In the genomic region with DNA sequence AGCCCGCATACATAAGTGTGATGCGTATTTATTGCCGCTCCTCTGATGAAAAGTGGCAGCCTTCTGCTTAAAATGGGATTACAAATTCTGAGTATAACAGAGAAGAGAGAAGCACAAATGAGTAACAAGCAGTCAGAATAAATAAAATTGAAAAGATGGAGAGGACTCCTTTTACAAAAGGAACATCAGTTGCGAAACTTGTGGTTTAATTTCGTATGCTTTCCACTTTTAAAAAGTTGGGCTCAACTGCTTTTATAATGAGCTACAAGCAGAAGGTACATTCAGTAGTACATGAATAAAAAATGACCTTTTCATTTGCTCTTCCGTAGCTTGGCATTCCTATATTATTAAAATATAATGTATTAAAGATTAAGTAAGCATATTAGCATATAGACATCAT, we compare ENCODE assay signal across 24 cellular contexts.
A peak's percentile ranks its signal among the peaks of the same experiment; 100 is the strongest.
DNase-seq lines count a peak whose midpoint lies in the region; ATAC-seq and TF ChIP-seq lines count a peak whose summit lies in the region.
"Had no signal": no experiment of that assay in that cellular context is flagged by ENCODE, and none has a peak within 500 bp of the region (broad histone marks: within the 10 kb centered on the region; RNA-seq: fewer than 3 reads in every experiment).

No MANE protein-coding gene starts in this region.

- H4K20me1 ChIP-seq in GM23248 (ENCODE audit: insufficient read depth): no peaks in the 10 kb centered on the region

- no peak for ATAC-seq in HG03095 (IDR thresholded peaks at IDR 0.05; ENCODE audit: unreplicated experiment)
- ATAC-seq: GM23338; natural killer cell treated with Interleukin-12 subunit alpha and Interleukin-12 subunit beta and Interleukin-15 and Interleukin-18, amount 100 ng/mL, for 72 hours; right cardiac atrium; stimulated activated naive CD8-positive, alpha-beta T cell treated with anti-CD3 and anti-CD28 coated beads, Interleukin-15, amount 100 ng/mL, for 72 hours had no signal

- H3K9me3 ChIP-seq in GM23248 (ENCODE audit: low read depth): no peaks in the 10 kb centered on the region
- H3K9me3 ChIP-seq: colonic mucosa, esophagus squamous epithelium, left ventricle myocardium inferior, ovary, tibial nerve had no signal

- H2AFZ ChIP-seq in GM23248: no peak overlapping the region
- H2AFZ ChIP-seq: GM23338 had no signal

- no peaks in the 10 kb centered on the region for H3F3A ChIP-seq in GM23248 (ENCODE audit: insufficient read depth)

- no peaks in the 10 kb centered on the region for H3K36me3 ChIP-seq in GM23248 (ENCODE audit: low read depth)
- H3K36me3 ChIP-seq: colonic mucosa, esophagus squamous epithelium, left ventricle myocardium inferior, ovary, tibial nerve had no signal

- H3K4me2 ChIP-seq in GM23248 (ENCODE audit: unreplicated experiment): no peak overlapping the region
- H3K4me2 ChIP-seq: GM23338 had no signal

- H3K4me1 ChIP-seq in GM23248 (ENCODE audit: insufficient read depth): peaks cover 5% of the 10 kb centered on the region
- H3K4me1 ChIP-seq: colonic mucosa, esophagus squamous epithelium had no signal

- no peaks in the 10 kb centered on the region for H3K79me2 ChIP-seq in GM23248 (ENCODE audit: insufficient read depth)

- TF ChIP-seq POLR2A in NB4 (IDR thresholded peaks at IDR 0.05; ENCODE audit: extremely low read depth, insufficient read length): no peak

- DNase-seq in GM23248: peak; percentile 36
- peak; percentile 57 for DNase-seq in NB4 (ENCODE audit: low read depth)
- DNase-seq in cardiac fibroblast (ENCODE audit: low read depth in 2 of 2): peak; percentile 6 to 16
- DNase-seq in renal cortical epithelial cell (ENCODE audit: low read depth): peak; percentile 20
- DNase-seq in NCI-H1092 (lab: John Stamatoyannopoulos, UW): no peak
- no peak for DNase-seq in stimulated activated CD4-positive, alpha-beta T cell treated with anti-CD3 and anti-CD28 coated beads, Interleukin-2, amount 100 ng/mL, for 24 hours
- DNase-seq: activated CD4-positive, CD25-positive, alpha-beta regulatory T cell treated with anti-CD3 and anti-CD28 coated beads, Interleukin-2, amount 50 U/mL, for 72 hours; activated naive CD4-positive, alpha-beta T cell treated with anti-CD3 and anti-CD28 coated beads, Interleukin-2, amount 10 ng/mL, durations not matched to agents 7 days and 5 days; aorta; colonic mucosa; COR-L47; esophagus squamous epithelium; left ventricle myocardium inferior; midbrain; NCI-H1694; NCI-H2171 treated with DMSO at 0.1 percent for 48 hours; NCI-H526; ovary; right cardiac atrium; stimulated activated naive CD8-positive, alpha-beta T cell treated with anti-CD3 and anti-CD28 coated beads, Interleukin-15, amount 100 ng/mL, for 72 hours had no signal

- H3K4me3 ChIP-seq in GM23248 (no peak overlapping the region), NB4 (ENCODE audit: low read depth, low read length) (no peak overlapping the region), cardiac fibroblast (replicated peaks in 1 of 2; ENCODE audit: low read depth in 2 of 2, low read length in 2 of 2) (no peak overlapping the region)
- H3K4me3 ChIP-seq: colonic mucosa, esophagus squamous epithelium, GM23338, left ventricle myocardium inferior, ovary, tibial nerve had no signal

- WGBS in GM23248 (ENCODE audit: low coverage in 1 of 2, low lambda C conversion rate in 2 of 2, missing lambda C conversion rate in 2 of 2), 2 experiments: 75 to 81% methylated on average over 6 of the region's 6 CpGs

- in situ Hi-C loops in GM23248 (cut with MboI): no loop called here

- no peaks in the 10 kb centered on the region for H3K27me3 ChIP-seq in GM23248 (replicated peaks; ENCODE audit: insufficient read depth)
- H3K27me3 ChIP-seq: colonic mucosa, esophagus squamous epithelium, ovary, tibial nerve had no signal

- no peak overlapping the region for H3K9ac ChIP-seq in GM23248

- TF ChIP-seq CTCF in NB4 (IDR thresholded peaks at IDR 0.05; ENCODE audit: low read depth, low read length) (no peak), cardiac fibroblast (IDR thresholded peaks at IDR 0.05; ENCODE audit: low read depth, low read length) (no peak)

- no peaks in the 10 kb centered on the region for H3K9me2 ChIP-seq in GM23248 (ENCODE audit: insufficient read depth)

- no peak overlapping the region for H3K27ac ChIP-seq in GM23248
- H3K27ac ChIP-seq: colonic mucosa, esophagus squamous epithelium, left ventricle myocardium inferior, ovary, tibial nerve had no signal

Comparison
In these comparisons a context has a peak if more than half of its experiments do, and no peak if none do; other contexts are left out.
1. DNase-seq: peak in GM23248 (single experiment), NB4 (single experiment), cardiac fibroblast (2 of 2) and renal cortical epithelial cell (single experiment); none in NCI-H1092 (single experiment) and stimulated activated CD4-positive, alpha-beta T cell treated with anti-CD3 and anti-CD28 coated beads, Interleukin-2, amount 100 ng/mL, for 24 hours (0 of 2).